ENCODE assay signal across 29 cellular contexts in genomic region chr6:145954985-145955384, GRCh38.
"Had no signal": no experiment of that assay in that cellular context is flagged by ENCODE, and none has a peak within 500 bp of the region (broad histone marks: within the 10 kb centered on the region; RNA-seq: fewer than 3 reads in every experiment).

No MANE protein-coding gene starts in this region.

- DNase-seq: activated CD4-positive, alpha-beta memory T cell treated with anti-CD3 and anti-CD28 coated beads for 36 hours; activated CD4-positive, alpha-beta T cell treated with anti-CD3 and anti-CD28 coated beads for 36 hours; activated CD4-positive, alpha-beta T cell treated with anti-CD3 and anti-CD28 coated beads, Interleukin-2, amount 10 ng/mL, durations not matched to agents 24 days and 14 days; activated CD4-positive, CD25-positive, alpha-beta regulatory T cell; activated CD4-positive, CD25-positive, alpha-beta regulatory T cell treated with anti-CD3 and anti-CD28 coated beads, Interleukin-2, amount 50 U/mL, for 72 hours; activated CD8-positive, alpha-beta memory T cell treated with anti-CD3 and anti-CD28 coated beads, Interleukin-2, amount 10 ng/mL, durations not matched to agents 7 days and 5 days; activated CD8-positive, alpha-beta memory T cell treated with anti-CD3 and anti-CD28 coated beads, Interleukin-2, amount 50 U/mL, for 4 hours; activated CD8-positive, alpha-beta T cell treated with anti-CD3 and anti-CD28 coated beads, Interleukin-2, amount 10 ng/mL, durations not matched to agents 7 days and 5 days; activated gamma-delta T cell; activated naive CD4-positive, alpha-beta T cell; activated naive CD4-positive, alpha-beta T cell treated with anti-CD3 and anti-CD28 coated beads, Interleukin-2, amount 10 ng/mL, durations not matched to agents 7 days and 5 days; activated naive CD8-positive, alpha-beta T cell treated with anti-CD3 and anti-CD28 coated beads, Interleukin-2, amount 10 ng/mL, durations not matched to agents 7 days and 5 days; activated T-cell treated with anti-CD3 and anti-CD28 coated beads, Interleukin-2, amount 50 U/mL, for 1 hour; activated T-cell treated with anti-CD3 and anti-CD28 coated beads, Interleukin-2, amount 50 U/mL, for 48 hours; cortex of kidney; dermis blood vessel endothelial cell; effector CD4-positive, alpha-beta T cell; effector memory CD8-positive, alpha-beta T cell; erythroblast; foreskin keratinocyte; gastrocnemius medialis; glutamatergic neuron; heart left ventricle; T-helper 2 cell had no signal

- H3K27me3 Mint-ChIP-seq: activated CD4-positive, alpha-beta memory T cell treated with anti-CD3 and anti-CD28 coated beads for 36 hours; activated CD4-positive, alpha-beta T cell treated with anti-CD3 and anti-CD28 coated beads for 36 hours; activated CD4-positive, alpha-beta T cell treated with anti-CD3 and anti-CD28 coated beads, Interleukin-2, amount 10 ng/mL, durations not matched to agents 24 days and 14 days; activated CD8-positive, alpha-beta memory T cell treated with anti-CD3 and anti-CD28 coated beads, Interleukin-2, amount 10 ng/mL, durations not matched to agents 7 days and 5 days; activated naive CD4-positive, alpha-beta T cell treated with anti-CD3 and anti-CD28 coated beads, Interleukin-2, amount 10 ng/mL, durations not matched to agents 7 days and 5 days; activated naive CD8-positive, alpha-beta T cell treated with anti-CD3 and anti-CD28 coated beads, Interleukin-2, amount 10 ng/mL, durations not matched to agents 7 days and 5 days; brain; effector memory CD8-positive, alpha-beta T cell had no signal

- H3K27ac Mint-ChIP-seq: activated CD4-positive, alpha-beta memory T cell treated with anti-CD3 and anti-CD28 coated beads for 36 hours; activated CD4-positive, alpha-beta T cell treated with anti-CD3 and anti-CD28 coated beads for 36 hours; activated CD4-positive, alpha-beta T cell treated with anti-CD3 and anti-CD28 coated beads, Interleukin-2, amount 10 ng/mL, durations not matched to agents 24 days and 14 days; activated CD8-positive, alpha-beta memory T cell treated with anti-CD3 and anti-CD28 coated beads, Interleukin-2, amount 10 ng/mL, durations not matched to agents 7 days and 5 days; activated CD8-positive, alpha-beta T cell treated with anti-CD3 and anti-CD28 coated beads, Interleukin-2, amount 10 ng/mL, durations not matched to agents 7 days and 5 days; activated naive CD4-positive, alpha-beta T cell treated with anti-CD3 and anti-CD28 coated beads, Interleukin-2, amount 10 ng/mL, durations not matched to agents 7 days and 5 days; activated naive CD8-positive, alpha-beta T cell treated with anti-CD3 and anti-CD28 coated beads, Interleukin-2, amount 10 ng/mL, durations not matched to agents 7 days and 5 days; activated T-helper 1 cell treated with anti-CD3 and anti-CD28 coated beads, Interleukin-12 subunit alpha, Interleukin-12 subunit beta, Interleukin-2, Interleukin-4 antibody, amounts not matched to agents 30 ng/mL and 10 ng/mL and 1 ng/mL, durations not matched to agents 14 hours and 24 hours and 36 hours; brain had no signal

- H3K9me3 Mint-ChIP-seq: activated CD4-positive, alpha-beta memory T cell treated with anti-CD3 and anti-CD28 coated beads for 36 hours; activated CD4-positive, alpha-beta T cell treated with anti-CD3 and anti-CD28 coated beads, Interleukin-2, amount 10 ng/mL, durations not matched to agents 24 days and 14 days; activated naive CD4-positive, alpha-beta T cell treated with anti-CD3 and anti-CD28 coated beads, Interleukin-2, amount 10 ng/mL, durations not matched to agents 7 days and 5 days; activated naive CD4-positive, alpha-beta T cell treated with anti-CD3 and anti-CD28 coated beads, Interleukin-2, amount 50 U/mL, for 72 hours; activated naive CD8-positive, alpha-beta T cell treated with anti-CD3 and anti-CD28 coated beads, Interleukin-2, amount 10 ng/mL, durations not matched to agents 7 days and 5 days; activated T-helper 1 cell treated with anti-CD3 and anti-CD28 coated beads, Interleukin-12 subunit alpha, Interleukin-12 subunit beta, Interleukin-2, Interleukin-4 antibody, amounts not matched to agents 30 ng/mL and 10 ng/mL and 1 ng/mL, durations not matched to agents 14 hours and 24 hours and 36 hours; effector memory CD8-positive, alpha-beta T cell had no signal

- H3K4me3 Mint-ChIP-seq: activated CD4-positive, alpha-beta memory T cell treated with anti-CD3 and anti-CD28 coated beads for 36 hours; activated CD4-positive, alpha-beta T cell treated with anti-CD3 and anti-CD28 coated beads for 36 hours; activated CD4-positive, alpha-beta T cell treated with anti-CD3 and anti-CD28 coated beads, Interleukin-2, amount 10 ng/mL, durations not matched to agents 24 days and 14 days; activated CD8-positive, alpha-beta memory T cell treated with anti-CD3 and anti-CD28 coated beads, Interleukin-2, amount 10 ng/mL, durations not matched to agents 7 days and 5 days; activated CD8-positive, alpha-beta T cell treated with anti-CD3 and anti-CD28 coated beads, Interleukin-2, amount 10 ng/mL, durations not matched to agents 7 days and 5 days; activated naive CD4-positive, alpha-beta T cell treated with anti-CD3 and anti-CD28 coated beads, Interleukin-2, amount 10 ng/mL, durations not matched to agents 7 days and 5 days; activated naive CD8-positive, alpha-beta T cell treated with anti-CD3 and anti-CD28 coated beads, Interleukin-2, amount 10 ng/mL, durations not matched to agents 7 days and 5 days; activated T-helper 1 cell treated with anti-CD3 and anti-CD28 coated beads, Interleukin-12 subunit alpha, Interleukin-12 subunit beta, Interleukin-2, Interleukin-4 antibody, amounts not matched to agents 30 ng/mL and 10 ng/mL and 1 ng/mL, durations not matched to agents 14 hours and 24 hours and 36 hours; brain; effector memory CD8-positive, alpha-beta T cell had no signal

- H3K4me1 Mint-ChIP-seq: activated CD8-positive, alpha-beta memory T cell treated with anti-CD3 and anti-CD28 coated beads, Interleukin-2, amount 10 ng/mL, durations not matched to agents 7 days and 5 days had no signal

- H3K4me1 ChIP-seq: ascending aorta, foreskin keratinocyte had no signal

- H3K4me3 ChIP-seq: ascending aorta, esophagus muscularis mucosa, gastrocnemius medialis, heart left ventricle had no signal

- H3K9me3 ChIP-seq: ascending aorta, esophagus muscularis mucosa, gastrocnemius medialis had no signal

- H3K27ac ChIP-seq: ascending aorta, esophagus muscularis mucosa, foreskin keratinocyte, gastrocnemius medialis, heart left ventricle had no signal

- H3K27me3 ChIP-seq: ascending aorta, esophagus muscularis mucosa, foreskin keratinocyte, gastrocnemius medialis, heart left ventricle had no signal

- ATAC-seq: activated CD4-positive, alpha-beta T cell treated with anti-CD3 and anti-CD28 coated beads for 36 hours; activated CD8-positive, alpha-beta memory T cell treated with anti-CD3 and anti-CD28 coated beads, Interleukin-2, amount 10 ng/mL, durations not matched to agents 7 days and 5 days; activated CD8-positive, alpha-beta T cell treated with anti-CD3 and anti-CD28 coated beads, Interleukin-2, amount 10 ng/mL, durations not matched to agents 7 days and 5 days; activated naive CD4-positive, alpha-beta T cell treated with anti-CD3 and anti-CD28 coated beads, Interleukin-2, amount 50 U/mL, for 72 hours; effector memory CD8-positive, alpha-beta T cell; foreskin keratinocyte; gastrocnemius medialis; heart left ventricle had no signal
